In the genomic region with DNA sequence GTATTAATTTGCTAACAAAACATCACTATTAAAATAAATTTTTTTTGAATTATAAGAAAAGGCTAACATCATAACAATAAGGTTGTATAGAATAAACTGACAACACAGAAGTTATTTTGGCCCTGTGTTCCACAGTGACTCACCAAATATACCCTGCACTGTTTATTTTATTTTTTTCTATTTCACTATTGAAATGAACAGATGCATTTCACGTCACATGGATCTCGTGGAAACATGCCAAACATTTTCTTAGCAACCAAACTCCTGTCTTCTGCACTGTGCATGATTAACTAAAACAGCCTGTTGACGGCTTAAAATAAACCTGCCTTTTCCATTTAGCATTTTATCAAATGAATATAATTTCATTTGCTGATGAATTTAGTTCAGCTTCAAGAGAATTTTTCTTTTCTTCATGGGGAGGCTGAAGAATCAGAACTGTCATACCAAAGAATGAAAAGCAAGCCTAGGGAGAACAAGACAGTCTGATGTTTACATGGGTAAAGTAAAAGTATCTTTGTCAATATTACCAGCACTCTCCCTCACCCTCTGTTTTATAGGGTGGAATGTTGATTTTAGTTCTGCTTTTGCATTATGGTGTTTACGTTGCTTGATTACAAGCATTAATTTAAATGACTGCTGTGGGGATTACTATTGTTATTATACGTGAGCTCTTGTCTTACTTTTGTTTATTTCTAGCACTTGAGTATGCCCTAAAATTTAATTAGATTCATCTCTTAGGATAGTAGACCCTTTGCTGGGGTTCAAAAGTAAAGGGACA, we compare ENCODE assay signal across 9 cellular contexts.
DNase-seq lines count a peak whose midpoint lies in the region; ATAC-seq and TF ChIP-seq lines count a peak whose summit lies in the region.
"Had no signal": no experiment of that assay in that cellular context is flagged by ENCODE, and none has a peak within 500 bp of the region (broad histone marks: within the 10 kb centered on the region; RNA-seq: fewer than 3 reads in every experiment).

No MANE protein-coding gene starts in this region.

- H3K27ac ChIP-seq in lower lobe of right lung, result no peak overlapping the region

- no peak overlapping the region for H3K4me3 ChIP-seq in astrocyte of the spinal cord (ENCODE audit: low read depth, low read length)
- H3K4me3 ChIP-seq in lower lobe of right lung, result no peak overlapping the region

- TF ChIP-seq CTCF in astrocyte of the spinal cord (IDR thresholded peaks at IDR 0.05; ENCODE audit: low read depth, low read length) (no peak), lower lobe of right lung (IDR thresholded peaks at IDR 0.05) (no peak)

- intact Hi-C loops in lower lobe of right lung (cut with DNase I), result no loop called here

- H3K27me3 ChIP-seq in lower lobe of right lung (ENCODE audit: low read depth), result no peaks in the 10 kb centered on the region

- in situ Hi-C loops in astrocyte of the spinal cord (cut with HindIII; ENCODE audit: low sequenced_read_pairs), result no loop called here

- H3K9me3 ChIP-seq in lower lobe of right lung, result no peaks in the 10 kb centered on the region

- peak; percentile 83 for ATAC-seq in GM21825 (IDR thresholded peaks at IDR 0.05; ENCODE audit: unreplicated experiment)
- ATAC-seq in lower lobe of right lung, result peak; percentile 46 to 47
- ATAC-seq in HG03571 (IDR thresholded peaks at IDR 0.05; ENCODE audit: unreplicated experiment), result no peak

- peak; percentile 96 for DNase-seq in DMS 273 (lab: John Stamatoyannopoulos, UW; ENCODE audit: unreplicated experiment)
- peak; percentile 88 for DNase-seq in NCI-H1436 (lab: John Stamatoyannopoulos, UW)
- peak; percentile 94 for DNase-seq in astrocyte of the spinal cord (ENCODE audit: low read depth, low spot score)
- DNase-seq in lower lobe of right lung, result no peak
- no peak for DNase-seq in effector CD8-positive, alpha-beta T cell (lab: John Stamatoyannopoulos, UW)
- DNase-seq in activated CD4-positive, CD25-positive, alpha-beta regulatory T cell treated with anti-CD3 and anti-CD28 coated beads, Interleukin-2, amount 50 U/mL, for 72 hours, result no peak
- DNase-seq: stimulated activated naive B cell treated with anti-CD40 and anti-IgM and Interleukin-4, amounts not matched to agents 10 μg/mL and 1 μg/mL and 100 μg/mL, for 72 hours had no signal

- H3K36me3 ChIP-seq in lower lobe of right lung, result no peaks in the 10 kb centered on the region

- H3K4me1 ChIP-seq in lower lobe of right lung, result peaks cover 6% of the 10 kb centered on the region

Comparison
In these comparisons a context has a peak if more than half of its experiments do, and no peak if none do; other contexts are left out.
1. DNase-seq: peak in DMS 273 (single experiment), NCI-H1436 (single experiment) and astrocyte of the spinal cord (single experiment); none in lower lobe of right lung (single experiment), effector CD8-positive, alpha-beta T cell (single experiment) and activated CD4-positive, CD25-positive, alpha-beta regulatory T cell treated with anti-CD3 and anti-CD28 coated beads, Interleukin-2, amount 50 U/mL, for 72 hours (single experiment).